In the genomic region with DNA sequence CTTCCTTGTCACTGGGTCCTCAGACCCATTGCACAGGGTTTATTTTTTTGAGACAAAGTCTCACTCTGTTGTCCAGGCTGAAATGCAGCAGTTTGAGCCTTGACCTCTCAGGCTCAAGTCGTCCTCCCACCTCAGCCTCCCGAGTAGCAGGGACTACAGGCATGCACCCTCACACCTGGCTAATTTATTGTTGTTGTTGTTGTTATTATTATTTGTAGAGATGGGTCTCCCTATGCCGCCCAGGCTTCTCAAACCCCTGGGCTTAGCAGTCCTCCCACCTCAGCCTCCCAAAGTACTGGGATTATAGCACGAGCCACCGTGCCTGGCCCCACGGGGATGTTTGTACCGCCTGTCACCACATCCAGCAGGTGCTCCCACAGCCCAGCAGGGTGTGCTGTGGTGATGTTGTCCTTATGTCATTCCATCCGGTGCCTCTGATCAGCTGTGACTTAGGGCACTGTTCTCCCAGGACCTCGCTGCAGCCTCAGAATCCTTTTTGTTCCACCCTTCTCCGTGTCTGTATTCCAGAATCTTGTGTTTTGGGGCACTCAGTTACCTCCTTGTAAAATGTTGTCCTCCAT, we compare ENCODE assay signal across 9 cellular contexts.
DNase-seq lines count a peak whose midpoint lies in the region; TF ChIP-seq lines count a peak whose summit lies in the region.
"Had no signal": no experiment of that assay in that cellular context is flagged by ENCODE, and none has a peak within 500 bp of the region (broad histone marks: within the 10 kb centered on the region; RNA-seq: fewer than 3 reads in every experiment).

No MANE protein-coding gene starts in this region.

- no peaks in the 10 kb centered on the region for H3K4me1 ChIP-seq in OCI-LY1 (ENCODE audit: insufficient read depth, low read length, severe bottlenecking)

- CTCF ChIA-PET in activated naive CD4-positive, alpha-beta T cell treated with anti-CD3 and anti-CD28 coated beads for 36 hours (lab: Charles Lee), result interaction anchor here (1.5 to 2.0 kb wide), 2 partner anchors 23 to 44 kb away, joined by 8 read pairs; no protein-coding TSS in a partner anchor

- intact Hi-C loops in activated naive CD4-positive, alpha-beta T cell treated with anti-CD3 and anti-CD28 coated beads for 36 hours (cut with micrococcal nuclease), result no loop called here

- H3F3A ChIP-seq in OCI-LY1 (ENCODE audit: insufficient read depth, low read length), result no peaks in the 10 kb centered on the region

- peaks cover 3% of the 10 kb centered on the region; the same call in 1 of the 2 replicates for H3K27me3 ChIP-seq in OCI-LY1 (ENCODE audit: insufficient read depth, low read length)

- no peak overlapping the region for H2AFZ ChIP-seq in OCI-LY1 (ENCODE audit: low read length)

- no peaks in the 10 kb centered on the region for H3K36me3 Mint-ChIP-seq in activated naive CD4-positive, alpha-beta T cell treated with anti-CD3 and anti-CD28 coated beads for 36 hours (ENCODE audit: low read depth)
- H3K36me3 Mint-ChIP-seq in HFFc6 (ENCODE audit: low read depth), result peaks cover 3% of the 10 kb centered on the region; the same call in 1 of the 2 replicates
- H3K36me3 Mint-ChIP-seq: activated naive CD8-positive, alpha-beta T cell had no signal

- H3K9ac ChIP-seq in OCI-LY1 (ENCODE audit: low read length), result no peak overlapping the region

- no peaks in the 10 kb centered on the region for H3K36me3 ChIP-seq in OCI-LY1 (ENCODE audit: insufficient read depth, low read length)

- H3K4me3 ChIP-seq in OCI-LY1 (ENCODE audit: low read depth, low read length, poor library complexity, severe bottlenecking), result no peak overlapping the region

- H3K79me2 ChIP-seq in OCI-LY1 (ENCODE audit: insufficient read depth, low read length), result no peaks in the 10 kb centered on the region

- H3K9me3 ChIP-seq in OCI-LY1 (ENCODE audit: low read length), result no peaks in the 10 kb centered on the region

- TF ChIP-seq CTCF in HFFc6 (IDR thresholded peaks at IDR 0.05), result peak; percentile 65
- peak; percentile 52 for TF ChIP-seq CTCF in OCI-LY1 (IDR thresholded peaks at IDR 0.05; ENCODE audit: low read length)

- no peaks in the 10 kb centered on the region for H3K9me2 ChIP-seq in OCI-LY1 (ENCODE audit: low read depth, low read length)

- H3K9me3 Mint-ChIP-seq in activated naive CD4-positive, alpha-beta T cell treated with anti-CD3 and anti-CD28 coated beads for 36 hours, result peaks cover 6% of the 10 kb centered on the region
- peaks cover 8% of the 10 kb centered on the region; the same call in 1 of the 2 replicates for H3K9me3 Mint-ChIP-seq in HFFc6

- DNase-seq in activated naive CD4-positive, alpha-beta T cell treated with anti-CD3 and anti-CD28 coated beads for 36 hours, result peak; percentile 18
- DNase-seq in activated naive CD4-positive, alpha-beta T cell (lab: John Stamatoyannopoulos, UW), result no peak
- no peak for DNase-seq in HFFc6
- peak; percentile 20 for DNase-seq in glomerular visceral epithelial cell (ENCODE audit: extremely low spot score)
- no peak for DNase-seq in anterior cingulate cortex (lab: John Stamatoyannopoulos, UW)
- no peak for DNase-seq in stimulated activated CD4-positive, alpha-beta T cell treated with anti-CD3 and anti-CD28 coated beads, Interleukin-4, amount 100 ng/mL, for 1 hour
- DNase-seq in activated CD4-positive, alpha-beta T cell treated with anti-CD3 and anti-CD28 coated beads, Interleukin-2, amount 50 U/mL, for 48 hours, result no peak

- H3K27ac Mint-ChIP-seq in activated naive CD4-positive, alpha-beta T cell treated with anti-CD3 and anti-CD28 coated beads for 36 hours, result no peak overlapping the region
- no peak overlapping the region for H3K27ac Mint-ChIP-seq in HFFc6
- H3K27ac Mint-ChIP-seq: activated naive CD8-positive, alpha-beta T cell had no signal

- no peak overlapping the region for H3K4me2 ChIP-seq in OCI-LY1 (ENCODE audit: low read length)

- H3K4me3 Mint-ChIP-seq in activated naive CD4-positive, alpha-beta T cell treated with anti-CD3 and anti-CD28 coated beads for 36 hours, result no peak overlapping the region
- no peak overlapping the region for H3K4me3 Mint-ChIP-seq in HFFc6
- H3K4me3 Mint-ChIP-seq: activated naive CD8-positive, alpha-beta T cell had no signal

- no peaks in the 10 kb centered on the region for H3K4me1 Mint-ChIP-seq in activated naive CD4-positive, alpha-beta T cell treated with anti-CD3 and anti-CD28 coated beads for 36 hours (ENCODE audit: low read depth)
- H3K4me1 Mint-ChIP-seq in HFFc6 (ENCODE audit: low read depth), result peaks cover 8% of the 10 kb centered on the region; the same call in 1 of the 2 replicates

- H3K27ac ChIP-seq in OCI-LY1 (ENCODE audit: low read depth, low read length, poor library complexity, severe bottlenecking), result no peak overlapping the region

- peaks cover 15% of the 10 kb centered on the region for H3K27me3 Mint-ChIP-seq in activated naive CD4-positive, alpha-beta T cell treated with anti-CD3 and anti-CD28 coated beads for 36 hours (ENCODE audit: low read depth)
- H3K27me3 Mint-ChIP-seq in HFFc6 (ENCODE audit: insufficient read depth), result peaks cover 29% of the 10 kb centered on the region

- H4K20me1 ChIP-seq in OCI-LY1 (ENCODE audit: insufficient read depth, low read length), result no peaks in the 10 kb centered on the region

Comparison
In these comparisons a context has a peak if more than half of its experiments do, and no peak if none do; other contexts are left out.
1. DNase-seq: peak in activated naive CD4-positive, alpha-beta T cell treated with anti-CD3 and anti-CD28 coated beads for 36 hours (single experiment) and glomerular visceral epithelial cell (single experiment); none in activated naive CD4-positive, alpha-beta T cell (0 of 4), HFFc6 (single experiment), anterior cingulate cortex (0 of 58), stimulated activated CD4-positive, alpha-beta T cell treated with anti-CD3 and anti-CD28 coated beads, Interleukin-4, amount 100 ng/mL, for 1 hour (single experiment) and activated CD4-positive, alpha-beta T cell treated with anti-CD3 and anti-CD28 coated beads, Interleukin-2, amount 50 U/mL, for 48 hours (0 of 2).